Comparison of ENCODE assay signal across 8 cellular contexts in the genomic region with DNA sequence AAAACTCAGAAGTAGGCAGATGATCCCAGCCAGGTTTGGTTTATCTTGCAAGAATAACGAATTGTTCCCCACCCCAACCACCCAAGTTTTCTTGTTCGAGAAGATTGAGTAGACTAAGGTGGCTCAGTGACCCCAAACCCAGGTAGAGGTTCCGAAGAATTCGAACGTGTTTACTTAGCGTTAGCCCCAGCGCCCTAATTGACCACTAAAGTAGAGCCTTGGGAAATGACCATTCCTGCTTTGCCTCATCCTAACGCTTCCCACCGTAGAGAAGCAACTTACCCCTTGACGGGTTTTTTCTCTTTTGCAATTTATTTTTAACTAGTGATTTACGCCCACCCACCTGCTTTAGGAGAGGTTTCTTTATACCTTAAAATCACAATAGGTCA. TPM values are rescaled to one million over a fixed set of nuclear protein-coding genes. Genes with fewer than 3 reads are reported as not detected.
A peak's percentile ranks its signal among the peaks of the same experiment; 100 is the strongest.
DNase-seq lines count a peak whose midpoint lies in the region; ATAC-seq, FAIRE-seq and TF ChIP-seq lines count a peak whose summit lies in the region.

No MANE protein-coding gene starts in this region.

- H3K9ac ChIP-seq in BLaER1 (peak overlapping the region; percentile 97), GM12878 (ENCODE audit: control insufficient read depth, insufficient read depth, low read length) (peak overlapping the region; percentile 95), HepG2 (ENCODE audit: insufficient read depth, low read depth, low read length) (peak overlapping the region; percentile 90)

- H3K27me3 ChIP-seq in BLaER1 (no peaks in the 10 kb centered on the region), GM12878 (replicated peaks in 1 of 2; ENCODE audit: control insufficient read depth in 2 of 2, insufficient read depth in 2 of 2, low read length in 1 of 2) (no peaks in the 10 kb centered on the region), HepG2 (ENCODE audit: control insufficient read depth in 1 of 2, insufficient read depth in 2 of 2, low read length in 2 of 2) (peaks cover 0 to 3% of the 10 kb centered on the region in 2 experiments; a peak in 1 of 5 replicates), testis (no peaks in the 10 kb centered on the region)

- TF ChIP-seq CTCF in GM12878 (IDR thresholded peaks at IDR 0.05 in 2 of 3, conservative IDR thresholded peaks at IDR 0.05 in 1 of 3; ENCODE audit: control insufficient read depth in 2 of 3, extremely low read depth in 1 of 3, insufficient read depth in 1 of 3, low read depth in 3 of 3, low read length in 3 of 3) = no peak
- no peak for TF ChIP-seq CTCF in HepG2 (CRISPR knock-in tag; IDR thresholded peaks at IDR 0.05)
- TF ChIP-seq CTCF in testis (IDR thresholded peaks at IDR 0.05) = no peak

- DNase-seq in GM12878 (ENCODE audit: low read depth, low spot score) = no peak
- DNase-seq in HepG2 (ENCODE audit: low spot score) = no peak
- DNase-seq in testis = no peak
- DNase-seq in ureter (ENCODE audit: low spot score) = no peak

- TF ChIP-seq POLR2A in GM12878 (IDR thresholded peaks at IDR 0.05; ENCODE audit: low read depth, low read length) = no peak
- TF ChIP-seq POLR2A in HepG2 (IDR thresholded peaks at IDR 0.05; ENCODE audit: insufficient read depth in 1 of 2, low read depth in 2 of 2, low read length in 2 of 2) = no peak
- no peak for TF ChIP-seq POLR2A in testis (IDR thresholded peaks at IDR 0.05)

- H2AFZ ChIP-seq in GM12878 (ENCODE audit: control insufficient read depth, low read depth, low read length) (peak overlapping the region; percentile 99), HepG2 (ENCODE audit: low read length) (no peak overlapping the region)

- H3K79me2 ChIP-seq in GM12878 (ENCODE audit: control insufficient read depth, insufficient read depth, low read length) (peaks cover 51% of the 10 kb centered on the region), HepG2 (ENCODE audit: insufficient read depth, low read length) (peaks cover 53% of the 10 kb centered on the region)

- WGBS in GM12878 (ENCODE audit: insufficient coverage, insufficient replicate concordance, low lambda C conversion rate, missing lambda C conversion rate) = 1% methylated on average over 11 of the region's 11 CpGs
- WGBS in HepG2 (ENCODE audit: low lambda C conversion rate) = under 1% methylated on average over 5 of the region's 11 CpGs
- 1% methylated on average over 11 of the region's 11 CpGs for WGBS in testis, 2 donors

- H3K4me3 ChIP-seq in BLaER1 (peak overlapping the region; percentile 96), GM12878 (peak overlapping the region; percentile 86), HepG2 (replicated peaks in 1 of 3; ENCODE audit: insufficient read depth in 1 of 3, low read depth in 2 of 3, low read length in 3 of 3) (peak overlapping the region; percentile 88 to 96 (median 89)), testis (peak overlapping the region; percentile 75 to 86)

- intact Hi-C loops in GM12878 (cut with micrococcal nuclease; ENCODE audit: unreplicated experiment) = no loop called here
- intact Hi-C loops in HepG2 (cut with micrococcal nuclease; ENCODE audit: unreplicated experiment) = loop anchor here (5.0 to 10.0 kb wide), 2 partner anchors 340 to 813 kb away; a partner anchor contains a TSS
- intact Hi-C loops in testis (cut with DNase I; ENCODE audit: low total_unique reads) = no loop called here

- POLR2A ChIA-PET in GM12878 (lab: Charles Lee) = interaction anchor here (0.6 to 1.4 kb wide), 3 partner anchors 70 to 252 kb away, joined by 3 to 5 read pairs (median 4); a partner anchor contains a TSS
- POLR2A ChIA-PET in HepG2 (lab: Yijun Ruan, JAX) = interaction anchor here (0.8 kb wide), 1 partner anchor 68 kb away, joined by 3 read pairs; a partner anchor contains a TSS

- BruUV-seq in GM12878 (replicated peaks; lab: Mats Ljungman, UMichigan) = no TSS peak
- BruUV-seq in HepG2 (replicated peaks; lab: Mats Ljungman, UMichigan) = no TSS peak

- H3K9me3 ChIP-seq in BLaER1 (no peaks in the 10 kb centered on the region), GM12878 (replicated peaks; ENCODE audit: control insufficient read depth, insufficient read depth, low read length) (no peaks in the 10 kb centered on the region), HepG2 (ENCODE audit: low read length) (no peaks in the 10 kb centered on the region), testis (no peaks in the 10 kb centered on the region)

- RAD21 ChIA-PET in GM12878 (lab: Charles Lee; ENCODE audit: unreplicated experiment) = interaction anchor here (1.0 to 4.1 kb wide), 6 partner anchors 70 to 343 kb away, joined by 3 to 50 read pairs (median 14); a partner anchor contains a TSS

- H3K36me3 ChIP-seq in BLaER1 (peaks cover 10% of the 10 kb centered on the region; the same call in 1 of the 2 replicates), GM12878 (ENCODE audit: control insufficient read depth in 2 of 2, insufficient read depth in 2 of 2, low read length in 1 of 2) (peaks cover 0 to 3% of the 10 kb centered on the region in 2 experiments; a peak in 1 of 4 replicates), HepG2 (replicated peaks in 1 of 2; ENCODE audit: control insufficient read depth in 1 of 2, insufficient read depth in 2 of 2, low read length in 2 of 2) (peaks cover 0 to 4% of the 10 kb centered on the region in 2 experiments; a peak in 1 of 5 replicates), testis (ENCODE audit: low read depth, missing control alignments) (no peaks in the 10 kb centered on the region)

- FAIRE-seq in GM12878 (lab: Jason Lieb, UNC) (no peak), HepG2 (lab: Jason Lieb, UNC) (no peak)

- H3K4me2 ChIP-seq in BLaER1 (peak overlapping the region; percentile 93), GM12878 (ENCODE audit: control insufficient read depth, insufficient read depth) (peak overlapping the region; percentile 98), HepG2 (ENCODE audit: low read depth, low read length) (peak overlapping the region; percentile 65)

- H3K4me1 ChIP-seq in BLaER1 (peaks cover 32% of the 10 kb centered on the region), GM12878 (ENCODE audit: control insufficient read depth, insufficient read depth, low read length) (0 out of 2 replicates have a peak, but pooled peaks cover 2% of the 10 kb centered on the region), HepG2 (ENCODE audit: insufficient read depth, low read length) (peaks cover 20% of the 10 kb centered on the region), testis (peaks cover 17% of the 10 kb centered on the region)

- in situ Hi-C loops in GM12878 (cut with MboI) (loop anchor here (5.0 kb wide), 2 partner anchors 213 to 343 kb away; no protein-coding TSS in a partner anchor), HepG2 (cut with HindIII; ENCODE audit: extremely low pct_ligation_motif_present, low pct_unique_long_range_greater_than_20kb) (loop anchor here (5.0 kb wide), 1 partner anchor 218 kb away; a partner anchor contains a TSS)

- peaks cover 49% of the 10 kb centered on the region for H4K20me1 ChIP-seq in BLaER1
- H4K20me1 ChIP-seq in GM12878 (ENCODE audit: control insufficient read depth, insufficient read depth) = peaks cover 3% of the 10 kb centered on the region; the same call in 1 of the 2 replicates
- H4K20me1 ChIP-seq in HepG2 (ENCODE audit: insufficient read depth, low read length) = peaks cover 9% of the 10 kb centered on the region

- TF ChIP-seq RAD21 in GM12878 (IDR thresholded peaks at IDR 0.05; ENCODE audit: insufficient read depth, low read depth, low read length) (no peak), HepG2 (CRISPR knock-in tag; IDR thresholded peaks at IDR 0.05) (no peak)

- ATAC-seq in HG03196 (IDR thresholded peaks at IDR 0.05; ENCODE audit: unreplicated experiment) (peak; percentile 12), GM12878 (peak; percentile 5; the same call in 2 of the 3 replicates), HepG2 (peak; percentile 50), HG03097 (IDR thresholded peaks at IDR 0.05; ENCODE audit: low FRiP score, unreplicated experiment) (no peak), HG02840 (IDR thresholded peaks at IDR 0.05; ENCODE audit: low FRiP score, unreplicated experiment) (no peak)

- CTCF ChIA-PET in GM12878 (lab: Yijun Ruan, JAX) = interaction anchor here (0.8 to 4.8 kb wide), 8 partner anchors 10 to 808 kb away, joined by 3 to 98 read pairs (median 9); a partner anchor contains a TSS
- CTCF ChIA-PET in HepG2 (lab: Yijun Ruan, JAX; ENCODE audit: low intra/inter-chr PET ratio, low total read pairs) = no interaction called here

- no peak for TF ChIP-seq EP300 in GM12878 (IDR thresholded peaks at IDR 0.05; ENCODE audit: borderline replicate concordance in 1 of 2, control insufficient read depth in 1 of 2, low read depth in 2 of 2, low read length in 2 of 2)
- TF ChIP-seq EP300 in HepG2 (IDR thresholded peaks at IDR 0.05; ENCODE audit: low read depth in 2 of 2, low read length in 2 of 2) = no peak
- TF ChIP-seq EP300 in HepG2 (CRISPR knock-in tag; IDR thresholded peaks at IDR 0.05; ENCODE audit: borderline replicate concordance) = no peak

- H3K27ac ChIP-seq in BLaER1 = peak overlapping the region; percentile 96
- peak overlapping the region; percentile 81 for H3K27ac ChIP-seq in GM12878 (ENCODE audit: control insufficient read depth, insufficient read depth)
- peak overlapping the region; percentile 77 for H3K27ac ChIP-seq in HepG2 (ENCODE audit: extremely low read length, insufficient read depth, low read length)
- peak overlapping the region; percentile 86 for H3K27ac ChIP-seq in testis

- SMC1A ChIA-PET in GM12878 (lab: Charles Lee; ENCODE audit: uncharacterized antibody, unreplicated experiment) = interaction anchor here (1.2 to 4.5 kb wide), 6 partner anchors 18 to 342 kb away, joined by 3 to 60 read pairs (median 4); a partner anchor contains a TSS

RNA-seq across cellular contexts. Expression of a gene that starts 0.9 kb away (rescaled TPM):
- 62.1 and 71.4 TPM in 2 replicates for total RNA-seq in GM12878 (2013; cell fraction: nucleolus; rRNA removed)
- total RNA-seq in GM12878 (2014; rRNA removed) = 15.5 and 20.6 TPM in 2 replicates
- total RNA-seq in GM12878 (2014; rRNA removed; fragmentation: Illumina TruSeq; extraction: Trizol) = 17.7 and 18.1 TPM in 2 replicates
- 20.5 and 23.2 TPM in 2 replicates for total RNA-seq in GM12878 (2021)
- 5.1 TPM for polyA plus RNA-seq in GM12878 (2011; ENCODE audit: low read depth)
- polyA plus RNA-seq in GM12878 (2011; rRNA removed) = 18.7 and 31.3 TPM in 2 replicates
- polyA plus RNA-seq in GM12878 (2011; cell fraction: cytosol; rRNA removed) = 8.7 and 10.0 TPM in 2 replicates
- 9.9 and 10.9 TPM in 2 replicates for polyA plus RNA-seq in GM12878 (2011; cell fraction: nucleus; rRNA removed)
- 9.2 and 11.0 TPM in 2 replicates for polyA plus RNA-seq in GM12878 (2012)
- 14.1 and 16.3 TPM in 2 replicates for polyA plus RNA-seq in GM12878 (2014; fragmentation: Illumina TruSeq; extraction: Trizol)
- 1 to 10 TPM; 4.3 to 4.5 TPM for polyA plus RNA-seq in GM12878 (2014; fragmentation: Nextera tagmentation; extraction: Ambion mirVana)
- polyA plus RNA-seq in GM12878 (2014; rRNA removed) = 13.3 and 15.4 TPM in 2 replicates
- polyA plus RNA-seq in GM12878 (2016; fragmentation: Nextera tagmentation; extraction: Ambion mirVana) = 10 to 100 TPM; 18.7 to 21.5 TPM
- 14.9 and 21.6 TPM in 2 replicates for polyA minus RNA-seq in GM12878 (2011; rRNA and poly(A)+ RNA removed)
- polyA minus RNA-seq in GM12878 (2011; cell fraction: cytosol; rRNA and poly(A)+ RNA removed) = 5.1 and 8.5 TPM in 2 replicates
- polyA minus RNA-seq in GM12878 (2011; cell fraction: nucleus; rRNA and poly(A)+ RNA removed) = 11.0 and 21.4 TPM in 2 replicates
- total RNA-seq in HepG2 (2016; rRNA removed; fragmentation: Illumina TruSeq; extraction: Trizol) = 29.1 and 38.2 TPM in 2 replicates
- total RNA-seq in HepG2 (2016; cell fraction: cytosol; rRNA removed; fragmentation: Illumina TruSeq; extraction: Trizol; ENCODE audit: low read depth) = 3.6 and 4.3 TPM in 2 replicates
- total RNA-seq in HepG2 (2016; cell fraction: insoluble cytoplasmic fraction; rRNA removed; fragmentation: Illumina TruSeq; extraction: Trizol) = 29.7 and 37.5 TPM in 2 replicates
- 12.9 and 13.7 TPM in 2 replicates for total RNA-seq in HepG2 (2016; cell fraction: membrane; rRNA removed; fragmentation: Illumina TruSeq; extraction: Trizol)
- total RNA-seq in HepG2 (2016; cell fraction: nucleus; rRNA removed; fragmentation: Illumina TruSeq; extraction: Trizol) = 20.6 and 25.7 TPM in 2 replicates
- 6.9 and 8.5 TPM in 2 replicates for polyA plus RNA-seq in HepG2 (2011; rRNA removed)
- 5.0 and 5.6 TPM in 2 replicates for polyA plus RNA-seq in HepG2 (2011; cell fraction: cytosol; rRNA removed)
- polyA plus RNA-seq in HepG2 (2011; cell fraction: nucleus; rRNA removed) = 5.5 and 6.6 TPM in 2 replicates
- 7.4 and 8.5 TPM in 2 replicates for polyA plus RNA-seq in HepG2 (2012)
- 1.5 and 2.2 TPM in 2 replicates for polyA plus RNA-seq in HepG2 (2016; cell fraction: cytosol; fragmentation: Illumina TruSeq; extraction: Trizol; ENCODE audit: low read depth)
- 25.0 and 28.7 TPM in 2 replicates for polyA plus RNA-seq in HepG2 (2016; cell fraction: insoluble cytoplasmic fraction; fragmentation: Illumina TruSeq; extraction: Trizol; ENCODE audit: low read depth)
- 4.5 and 6.0 TPM in 2 replicates for polyA plus RNA-seq in HepG2 (2016; cell fraction: membrane; fragmentation: Illumina TruSeq; extraction: Trizol; ENCODE audit: low read depth)
- 18.0 and 25.6 TPM in 2 replicates for polyA plus RNA-seq in HepG2 (2016; cell fraction: nucleus; fragmentation: Illumina TruSeq; extraction: Trizol; ENCODE audit: insufficient read depth, low read depth)
- 9.9 and 23.9 TPM in 2 replicates for polyA minus RNA-seq in HepG2 (2011; rRNA and poly(A)+ RNA removed; ENCODE audit: low replicate concordance)
- polyA minus RNA-seq in HepG2 (2011; cell fraction: cytosol; rRNA and poly(A)+ RNA removed) = 12.4 and 15.0 TPM in 2 replicates
- 36.1 and 39.4 TPM in 2 replicates for polyA minus RNA-seq in HepG2 (2011; cell fraction: nucleus; rRNA and poly(A)+ RNA removed)
- 10 to 100 TPM; 29.6 to 43.7 TPM for total RNA-seq in testis
- 23.7 TPM for polyA plus RNA-seq in testis (ENCODE audit: insufficient read depth, low read depth, low replicate concordance)
- 31.8 TPM for total RNA-seq in ureter

Comparison
In these comparisons a context has a peak if more than half of its experiments do, and no peak if none do; other contexts are left out.
1. ATAC-seq: peak in HG03196 (single experiment), GM12878 (single experiment) and HepG2 (single experiment); none in HG03097 (single experiment) and HG02840 (single experiment).
2. Peak in every context shown above with its lines, with median percentiles within 50 percentile points of each other: H3K27ac ChIP-seq, H3K4me2 ChIP-seq, H3K4me3 ChIP-seq and H3K9ac ChIP-seq.